ENCODE assay signal across 2 cellular contexts in the genomic region with DNA sequence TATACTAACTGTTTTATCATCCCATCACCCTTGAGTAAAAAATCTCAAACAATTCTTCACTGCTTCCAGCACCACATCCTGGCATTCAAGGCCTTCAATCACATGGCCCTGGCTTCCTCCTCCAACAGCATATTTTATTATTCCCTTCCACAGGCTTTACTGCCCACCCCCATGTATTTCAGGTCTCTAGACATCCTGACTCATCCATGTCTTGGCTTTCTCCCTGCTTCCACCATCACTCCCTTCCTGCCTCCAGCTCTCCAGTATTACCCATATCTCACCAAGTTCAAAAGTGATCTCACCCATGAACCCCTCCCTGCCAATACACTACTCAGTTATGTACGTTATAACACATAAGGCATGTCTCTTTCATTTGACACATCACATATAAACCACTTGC.
TF ChIP-seq lines count a peak whose summit lies in the region.

No MANE protein-coding gene starts in this region.

TF ChIP-seq in A549, 52 proteins besides CTCF, POLR2A, EP300 and RAD21:
- TF ChIP-seq FOXS1 (CRISPR knock-in tag; IDR thresholded peaks at IDR 0.05): no peak
- TF ChIP-seq TP53 (CRISPR knock-in tag; IDR thresholded peaks at IDR 0.05): no peak
- no peak for TF ChIP-seq JUNB (IDR thresholded peaks at IDR 0.05)
- TF ChIP-seq, protein P1, sequence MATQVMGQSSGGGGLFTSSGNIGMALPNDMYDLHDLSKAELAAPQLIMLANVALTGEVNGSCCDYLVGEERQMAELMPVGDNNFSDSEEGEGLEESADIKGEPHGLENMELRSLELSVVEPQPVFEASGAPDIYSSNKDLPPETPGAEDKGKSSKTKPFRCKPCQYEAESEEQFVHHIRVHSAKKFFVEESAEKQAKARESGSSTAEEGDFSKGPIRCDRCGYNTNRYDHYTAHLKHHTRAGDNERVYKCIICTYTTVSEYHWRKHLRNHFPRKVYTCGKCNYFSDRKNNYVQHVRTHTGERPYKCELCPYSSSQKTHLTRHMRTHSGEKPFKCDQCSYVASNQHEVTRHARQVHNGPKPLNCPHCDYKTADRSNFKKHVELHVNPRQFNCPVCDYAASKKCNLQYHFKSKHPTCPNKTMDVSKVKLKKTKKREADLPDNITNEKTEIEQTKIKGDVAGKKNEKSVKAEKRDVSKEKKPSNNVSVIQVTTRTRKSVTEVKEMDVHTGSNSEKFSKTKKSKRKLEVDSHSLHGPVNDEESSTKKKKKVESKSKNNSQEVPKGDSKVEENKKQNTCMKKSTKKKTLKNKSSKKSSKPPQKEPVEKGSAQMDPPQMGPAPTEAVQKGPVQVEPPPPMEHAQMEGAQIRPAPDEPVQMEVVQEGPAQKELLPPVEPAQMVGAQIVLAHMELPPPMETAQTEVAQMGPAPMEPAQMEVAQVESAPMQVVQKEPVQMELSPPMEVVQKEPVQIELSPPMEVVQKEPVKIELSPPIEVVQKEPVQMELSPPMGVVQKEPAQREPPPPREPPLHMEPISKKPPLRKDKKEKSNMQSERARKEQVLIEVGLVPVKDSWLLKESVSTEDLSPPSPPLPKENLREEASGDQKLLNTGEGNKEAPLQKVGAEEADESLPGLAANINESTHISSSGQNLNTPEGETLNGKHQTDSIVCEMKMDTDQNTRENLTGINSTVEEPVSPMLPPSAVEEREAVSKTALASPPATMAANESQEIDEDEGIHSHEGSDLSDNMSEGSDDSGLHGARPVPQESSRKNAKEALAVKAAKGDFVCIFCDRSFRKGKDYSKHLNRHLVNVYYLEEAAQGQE (IDR thresholded peaks at IDR 0.05): no peak
- TF ChIP-seq, protein P2, sequence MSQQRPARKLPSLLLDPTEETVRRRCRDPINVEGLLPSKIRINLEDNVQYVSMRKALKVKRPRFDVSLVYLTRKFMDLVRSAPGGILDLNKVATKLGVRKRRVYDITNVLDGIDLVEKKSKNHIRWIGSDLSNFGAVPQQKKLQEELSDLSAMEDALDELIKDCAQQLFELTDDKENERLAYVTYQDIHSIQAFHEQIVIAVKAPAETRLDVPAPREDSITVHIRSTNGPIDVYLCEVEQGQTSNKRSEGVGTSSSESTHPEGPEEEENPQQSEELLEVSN (IDR thresholded peaks at IDR 0.05; ENCODE audit: borderline replicate concordance, low read depth): no peak
- TF ChIP-seq, protein P3, sequence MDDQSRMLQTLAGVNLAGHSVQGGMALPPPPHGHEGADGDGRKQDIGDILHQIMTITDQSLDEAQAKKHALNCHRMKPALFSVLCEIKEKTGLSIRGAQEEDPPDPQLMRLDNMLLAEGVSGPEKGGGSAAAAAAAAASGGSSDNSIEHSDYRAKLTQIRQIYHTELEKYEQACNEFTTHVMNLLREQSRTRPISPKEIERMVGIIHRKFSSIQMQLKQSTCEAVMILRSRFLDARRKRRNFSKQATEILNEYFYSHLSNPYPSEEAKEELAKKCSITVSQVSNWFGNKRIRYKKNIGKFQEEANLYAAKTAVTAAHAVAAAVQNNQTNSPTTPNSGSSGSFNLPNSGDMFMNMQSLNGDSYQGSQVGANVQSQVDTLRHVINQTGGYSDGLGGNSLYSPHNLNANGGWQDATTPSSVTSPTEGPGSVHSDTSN (IDR thresholded peaks at IDR 0.05): no peak
- TF ChIP-seq ZSCAN20 (CRISPR knock-in tag; IDR thresholded peaks at IDR 0.05): no peak
- no peak for TF ChIP-seq PHF8 (IDR thresholded peaks at IDR 0.05; ENCODE audit: borderline replicate concordance, low read depth)
- no peak for TF ChIP-seq POLR2AphosphoS2 (conservative IDR thresholded peaks at IDR 0.05; ENCODE audit: low read length)
- no peak for TF ChIP-seq TFCP2L1 (CRISPR knock-in tag; IDR thresholded peaks at IDR 0.05)
- TF ChIP-seq, protein P4, sequence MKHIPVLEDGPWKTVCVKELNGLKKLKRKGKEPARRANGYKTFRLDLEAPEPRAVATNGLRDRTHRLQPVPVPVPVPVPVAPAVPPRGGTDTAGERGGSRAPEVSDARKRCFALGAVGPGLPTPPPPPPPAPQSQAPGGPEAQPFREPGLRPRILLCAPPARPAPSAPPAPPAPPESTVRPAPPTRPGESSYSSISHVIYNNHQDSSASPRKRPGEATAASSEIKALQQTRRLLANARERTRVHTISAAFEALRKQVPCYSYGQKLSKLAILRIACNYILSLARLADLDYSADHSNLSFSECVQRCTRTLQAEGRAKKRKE (CRISPR knock-in tag; IDR thresholded peaks at IDR 0.05; ENCODE audit: low read depth): no peak
- TF ChIP-seq NFE2L2 (conservative IDR thresholded peaks at IDR 0.05; ENCODE audit: low read length): no peak
- no peak for TF ChIP-seq GATA3 (IDR thresholded peaks at IDR 0.05; ENCODE audit: borderline replicate concordance)
- TF ChIP-seq NR3C1 (IDR thresholded peaks at IDR 0.05): no peak
- TF ChIP-seq ESRRA (IDR thresholded peaks at IDR 0.05; ENCODE audit: borderline replicate concordance, low read length): no peak
- TF ChIP-seq NPAS2 (CRISPR knock-in tag; IDR thresholded peaks at IDR 0.05; ENCODE audit: borderline replicate concordance): no peak

TF ChIP-seq in IMR-90, 13 proteins besides CTCF, POLR2A, EP300 and RAD21:
- no peak for TF ChIP-seq CEBPB (IDR thresholded peaks at IDR 0.05; ENCODE audit: low read depth, low read length)
- TF ChIP-seq, protein P5, sequence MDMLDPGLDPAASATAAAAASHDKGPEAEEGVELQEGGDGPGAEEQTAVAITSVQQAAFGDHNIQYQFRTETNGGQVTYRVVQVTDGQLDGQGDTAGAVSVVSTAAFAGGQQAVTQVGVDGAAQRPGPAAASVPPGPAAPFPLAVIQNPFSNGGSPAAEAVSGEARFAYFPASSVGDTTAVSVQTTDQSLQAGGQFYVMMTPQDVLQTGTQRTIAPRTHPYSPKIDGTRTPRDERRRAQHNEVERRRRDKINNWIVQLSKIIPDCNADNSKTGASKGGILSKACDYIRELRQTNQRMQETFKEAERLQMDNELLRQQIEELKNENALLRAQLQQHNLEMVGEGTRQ (IDR thresholded peaks at IDR 0.05; ENCODE audit: low read depth, low read length): peak; percentile 35; the same call in 1 of the 2 replicates
